ENCODE assay signal across 11 cellular contexts in genomic region chr10:88792656-88793055, GRCh38. TPM values are rescaled to one million over a fixed set of nuclear protein-coding genes. Genes with fewer than 3 reads are reported as not detected.
DNase-seq lines count a peak whose midpoint lies in the region; TF ChIP-seq lines count a peak whose summit lies in the region.
"Had no signal": no experiment of that assay in that cellular context is flagged by ENCODE, and none has a peak within 500 bp of the region (broad histone marks: within the 10 kb centered on the region; RNA-seq: fewer than 3 reads in every experiment).

No MANE protein-coding gene starts in this region.

- no peaks in the 10 kb centered on the region for H3K36me3 Mint-ChIP-seq in dendritic cell treated with granulocyte-macrophage colony-stimulating factor and Interleukin-4, amounts not matched to agents 40 ng/mL and 50 ng/mL, for 4 days (ENCODE audit: low read depth)
- H3K36me3 Mint-ChIP-seq in nephron progenitor cell (ENCODE audit: low read depth): no peaks in the 10 kb centered on the region
- H3K36me3 Mint-ChIP-seq in activated CD4-positive, alpha-beta T cell treated with anti-CD3 and anti-CD28 coated beads, Interleukin-2, amount 10 ng/mL, durations not matched to agents 7 days and 5 days (ENCODE audit: low read depth): no peaks in the 10 kb centered on the region
- H3K36me3 Mint-ChIP-seq: CD8-positive, alpha-beta T cell had no signal

- intact Hi-C loops in dendritic cell treated with granulocyte-macrophage colony-stimulating factor and Interleukin-4, amounts not matched to agents 40 ng/mL and 50 ng/mL, for 4 days (cut with micrococcal nuclease): no loop called here
- intact Hi-C loops in esophagus squamous epithelium (cut with DNase I): no loop called here

- CTCF ChIA-PET in activated CD4-positive, alpha-beta T cell treated with anti-CD3 and anti-CD28 coated beads, Interleukin-2, amount 10 ng/mL, durations not matched to agents 7 days and 5 days (lab: Charles Lee): no interaction called here

- no peak overlapping the region for H3K27ac ChIP-seq in esophagus squamous epithelium

- H3K27ac Mint-ChIP-seq in dendritic cell treated with granulocyte-macrophage colony-stimulating factor and Interleukin-4, amounts not matched to agents 40 ng/mL and 50 ng/mL, for 4 days: peak overlapping the region; percentile 17
- no peak overlapping the region for H3K27ac Mint-ChIP-seq in nephron progenitor cell
- no peak overlapping the region for H3K27ac Mint-ChIP-seq in activated CD4-positive, alpha-beta T cell treated with anti-CD3 and anti-CD28 coated beads, Interleukin-2, amount 10 ng/mL, durations not matched to agents 7 days and 5 days
- H3K27ac Mint-ChIP-seq: CD8-positive, alpha-beta T cell had no signal

- H3K4me1 Mint-ChIP-seq in dendritic cell treated with granulocyte-macrophage colony-stimulating factor and Interleukin-4, amounts not matched to agents 40 ng/mL and 50 ng/mL, for 4 days (ENCODE audit: low read depth): peaks cover 14% of the 10 kb centered on the region
- H3K4me1 Mint-ChIP-seq in nephron progenitor cell: no peaks in the 10 kb centered on the region
- peaks cover 26% of the 10 kb centered on the region for H3K4me1 Mint-ChIP-seq in activated CD4-positive, alpha-beta T cell treated with anti-CD3 and anti-CD28 coated beads, Interleukin-2, amount 10 ng/mL, durations not matched to agents 7 days and 5 days

- POLR2A ChIA-PET in activated CD4-positive, alpha-beta T cell treated with anti-CD3 and anti-CD28 coated beads, Interleukin-2, amount 10 ng/mL, durations not matched to agents 7 days and 5 days (lab: Charles Lee): no interaction called here

- H3K36me3 ChIP-seq in esophagus squamous epithelium: no peaks in the 10 kb centered on the region

- 53 to 70% methylated on average over 2 to 3 of the region's 3 CpGs for WGBS in esophagus squamous epithelium, 2 donors

- TF ChIP-seq CTCF in esophagus squamous epithelium (IDR thresholded peaks at IDR 0.05) (no peak), nephron progenitor cell (IDR thresholded peaks at IDR 0.05) (no peak)

- peak; percentile 89 to 91 for DNase-seq in AML-193 (lab: John Stamatoyannopoulos, UW)
- DNase-seq in MV-4-11 (lab: John Stamatoyannopoulos, UW): peak; percentile 98
- peak; percentile 44 for DNase-seq in myocyte (ENCODE audit: low read depth)
- DNase-seq in esophagus squamous epithelium (lab: John Stamatoyannopoulos, UW): no peak
- no peak for DNase-seq in SW 1271 (lab: John Stamatoyannopoulos, UW)
- DNase-seq in nephron progenitor cell: no peak
- no peak for DNase-seq in activated CD4-positive, alpha-beta T cell treated with anti-CD3 and anti-CD28 coated beads, Interleukin-2, amount 10 ng/mL, durations not matched to agents 7 days and 5 days
- DNase-seq: activated CD4-positive, alpha-beta T cell treated with anti-CD3 and anti-CD28 coated beads, Interleukin-2, amount 50 U/mL, for 1 hour; NCI-H345 had no signal

- H3K4me1 ChIP-seq in esophagus squamous epithelium: no peaks in the 10 kb centered on the region

- no peaks in the 10 kb centered on the region for H3K27me3 ChIP-seq in esophagus squamous epithelium

- peak overlapping the region; percentile 45 for H3K4me3 Mint-ChIP-seq in dendritic cell treated with granulocyte-macrophage colony-stimulating factor and Interleukin-4, amounts not matched to agents 40 ng/mL and 50 ng/mL, for 4 days
- no peak overlapping the region for H3K4me3 Mint-ChIP-seq in nephron progenitor cell
- no peak overlapping the region for H3K4me3 Mint-ChIP-seq in activated CD4-positive, alpha-beta T cell treated with anti-CD3 and anti-CD28 coated beads, Interleukin-2, amount 10 ng/mL, durations not matched to agents 7 days and 5 days
- H3K4me3 Mint-ChIP-seq: CD8-positive, alpha-beta T cell had no signal

- no peaks in the 10 kb centered on the region for H3K9me3 ChIP-seq in esophagus squamous epithelium

- H3K4me3 ChIP-seq in esophagus squamous epithelium: no peak overlapping the region

- H3K27me3 Mint-ChIP-seq in dendritic cell treated with granulocyte-macrophage colony-stimulating factor and Interleukin-4, amounts not matched to agents 40 ng/mL and 50 ng/mL, for 4 days: peaks cover 22% of the 10 kb centered on the region
- H3K27me3 Mint-ChIP-seq in nephron progenitor cell (ENCODE audit: low read depth, poor library complexity): peaks cover 8% of the 10 kb centered on the region
- peaks cover 26% of the 10 kb centered on the region for H3K27me3 Mint-ChIP-seq in activated CD4-positive, alpha-beta T cell treated with anti-CD3 and anti-CD28 coated beads, Interleukin-2, amount 10 ng/mL, durations not matched to agents 7 days and 5 days

- H3K9me3 Mint-ChIP-seq in dendritic cell treated with granulocyte-macrophage colony-stimulating factor and Interleukin-4, amounts not matched to agents 40 ng/mL and 50 ng/mL, for 4 days: no peaks in the 10 kb centered on the region
- H3K9me3 Mint-ChIP-seq in nephron progenitor cell: no peaks in the 10 kb centered on the region
- H3K9me3 Mint-ChIP-seq in activated CD4-positive, alpha-beta T cell treated with anti-CD3 and anti-CD28 coated beads, Interleukin-2, amount 10 ng/mL, durations not matched to agents 7 days and 5 days: no peaks in the 10 kb centered on the region
- H3K9me3 Mint-ChIP-seq: CD8-positive, alpha-beta T cell had no signal

- no peak for TF ChIP-seq POLR2A in esophagus squamous epithelium (IDR thresholded peaks at IDR 0.05)

RNA-seq across cellular contexts. Expression of gene LIPM, which starts 9.9 kb away (rescaled TPM):
- not detected in 2 replicates for total RNA-seq in myocyte
- not detected for polyA plus RNA-seq in myocyte (2012)
- total RNA-seq in esophagus squamous epithelium: not detected
- not detected for total RNA-seq in activated CD4-positive, alpha-beta T cell treated with anti-CD3 and anti-CD28 coated beads, Interleukin-2, amount 10 ng/mL, durations not matched to agents 7 days and 5 days
- total RNA-seq: CD8-positive, alpha-beta T cell had no signal

RNA-seq across cellular contexts. Expression of gene LIPN, which starts 32.8 kb away (rescaled TPM):
- not detected in 2 replicates for total RNA-seq in myocyte
- not detected for polyA plus RNA-seq in myocyte (2012)
- total RNA-seq in esophagus squamous epithelium: 1 to 10 TPM in 1 of 4 donors, under 1 TPM in 1, not detected in 2; 0.19 to 2.2 TPM
- not detected for total RNA-seq in activated CD4-positive, alpha-beta T cell treated with anti-CD3 and anti-CD28 coated beads, Interleukin-2, amount 10 ng/mL, durations not matched to agents 7 days and 5 days
- total RNA-seq: CD8-positive, alpha-beta T cell had no signal

RNA-seq across cellular contexts. Expression of gene ANKRD22, which starts 59.0 kb away (rescaled TPM):
- 0.13 and 0.16 TPM in 2 replicates for total RNA-seq in myocyte
- 0.05 TPM for polyA plus RNA-seq in myocyte (2012)
- total RNA-seq in esophagus squamous epithelium: 10 to 100 TPM; 26.3 to 43.5 (median 31.5) TPM
- total RNA-seq in activated CD4-positive, alpha-beta T cell treated with anti-CD3 and anti-CD28 coated beads, Interleukin-2, amount 10 ng/mL, durations not matched to agents 7 days and 5 days: under 1 TPM; 0.17 to 0.48 TPM
- total RNA-seq: CD8-positive, alpha-beta T cell had no signal

Comparison
In these comparisons a context has a peak if more than half of its experiments do, and no peak if none do; other contexts are left out.
1. DNase-seq: peak in AML-193 (2 of 2), MV-4-11 (single experiment) and myocyte (single experiment); none in esophagus squamous epithelium (single experiment), SW 1271 (0 of 2), nephron progenitor cell (single experiment) and activated CD4-positive, alpha-beta T cell treated with anti-CD3 and anti-CD28 coated beads, Interleukin-2, amount 10 ng/mL, durations not matched to agents 7 days and 5 days (single experiment).
2. RNA of gene ANKRD22, which starts 59.0 kb away (total RNA-seq): 26.3 to 43.5 TPM in esophagus squamous epithelium; 0.17 to 0.48 TPM in activated CD4-positive, alpha-beta T cell treated with anti-CD3 and anti-CD28 coated beads, Interleukin-2, amount 10 ng/mL, durations not matched to agents 7 days and 5 days and 0.13 to 0.16 TPM in myocyte; every median in the first group is over 10 times any median in the second.